ENCODE assay signal across 1 cellular context in the genomic region with DNA sequence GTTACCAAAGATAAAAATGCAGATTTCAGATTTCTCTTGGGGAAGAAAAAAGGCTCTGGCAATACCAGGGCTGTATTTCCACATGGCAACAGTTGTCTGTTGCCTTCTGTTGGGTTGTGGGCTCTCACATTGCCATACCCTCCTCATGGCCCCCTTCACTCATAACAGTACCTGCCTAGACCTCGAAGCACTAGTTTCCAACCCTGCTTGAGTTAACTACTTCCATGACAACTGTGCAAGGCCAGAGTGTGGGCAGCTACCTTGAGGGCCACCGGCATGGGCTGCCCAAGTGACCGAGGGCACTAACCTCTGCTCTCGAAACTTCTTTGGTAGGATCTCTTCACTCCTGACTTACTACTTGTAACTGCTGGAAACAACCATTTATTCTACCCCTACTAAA.
TF ChIP-seq lines count a peak whose summit lies in the region.

No MANE protein-coding gene starts in this region.

TF ChIP-seq in WTC11, 78 proteins besides CTCF, POLR2A, EP300 and RAD21 (continued from another document):
- TF ChIP-seq, protein P1, sequence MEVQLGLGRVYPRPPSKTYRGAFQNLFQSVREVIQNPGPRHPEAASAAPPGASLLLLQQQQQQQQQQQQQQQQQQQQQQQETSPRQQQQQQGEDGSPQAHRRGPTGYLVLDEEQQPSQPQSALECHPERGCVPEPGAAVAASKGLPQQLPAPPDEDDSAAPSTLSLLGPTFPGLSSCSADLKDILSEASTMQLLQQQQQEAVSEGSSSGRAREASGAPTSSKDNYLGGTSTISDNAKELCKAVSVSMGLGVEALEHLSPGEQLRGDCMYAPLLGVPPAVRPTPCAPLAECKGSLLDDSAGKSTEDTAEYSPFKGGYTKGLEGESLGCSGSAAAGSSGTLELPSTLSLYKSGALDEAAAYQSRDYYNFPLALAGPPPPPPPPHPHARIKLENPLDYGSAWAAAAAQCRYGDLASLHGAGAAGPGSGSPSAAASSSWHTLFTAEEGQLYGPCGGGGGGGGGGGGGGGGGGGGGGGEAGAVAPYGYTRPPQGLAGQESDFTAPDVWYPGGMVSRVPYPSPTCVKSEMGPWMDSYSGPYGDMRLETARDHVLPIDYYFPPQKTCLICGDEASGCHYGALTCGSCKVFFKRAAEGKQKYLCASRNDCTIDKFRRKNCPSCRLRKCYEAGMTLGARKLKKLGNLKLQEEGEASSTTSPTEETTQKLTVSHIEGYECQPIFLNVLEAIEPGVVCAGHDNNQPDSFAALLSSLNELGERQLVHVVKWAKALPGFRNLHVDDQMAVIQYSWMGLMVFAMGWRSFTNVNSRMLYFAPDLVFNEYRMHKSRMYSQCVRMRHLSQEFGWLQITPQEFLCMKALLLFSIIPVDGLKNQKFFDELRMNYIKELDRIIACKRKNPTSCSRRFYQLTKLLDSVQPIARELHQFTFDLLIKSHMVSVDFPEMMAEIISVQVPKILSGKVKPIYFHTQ (CRISPR knock-in tag; IDR thresholded peaks at IDR 0.05) = no peak
- TF ChIP-seq, protein P2, sequence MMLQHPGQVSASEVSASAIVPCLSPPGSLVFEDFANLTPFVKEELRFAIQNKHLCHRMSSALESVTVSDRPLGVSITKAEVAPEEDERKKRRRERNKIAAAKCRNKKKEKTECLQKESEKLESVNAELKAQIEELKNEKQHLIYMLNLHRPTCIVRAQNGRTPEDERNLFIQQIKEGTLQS (CRISPR knock-in tag; conservative IDR thresholded peaks at IDR 0.05) = no peak
- TF ChIP-seq IRF2 (CRISPR knock-in tag; IDR thresholded peaks at IDR 0.05; ENCODE audit: borderline replicate concordance, low read depth) = no peak
- TF ChIP-seq FOXP1 (CRISPR knock-in tag; IDR thresholded peaks at IDR 0.05; ENCODE audit: borderline replicate concordance) = no peak
- no peak for TF ChIP-seq CBFB (CRISPR knock-in tag; IDR thresholded peaks at IDR 0.05; ENCODE audit: low read depth)
